In genomic region chr12:93591137-93591868, GRCh38 we compare ENCODE assay signal across 1 cellular context.
TF ChIP-seq lines count a peak whose summit lies in the region.

No MANE protein-coding gene starts in this region.

TF ChIP-seq in K562, 482 proteins besides CTCF, POLR2A, EP300 and RAD21 (continued from another document and continues in another):
- TF ChIP-seq ZBTB9 (CRISPR knock-in tag; IDR thresholded peaks at IDR 0.05) (peak; percentile 93), SNIP1 (IDR thresholded peaks at IDR 0.05; ENCODE audit: low read depth) (no peak), NCOA1 (IDR thresholded peaks at IDR 0.05; ENCODE audit: low read depth) (no peak), TAL1 (IDR thresholded peaks at IDR 0.05) (no peak), HMG20B (CRISPR knock-in tag; IDR thresholded peaks at IDR 0.05) (no peak), NFIC (IDR thresholded peaks at IDR 0.05) (peak; percentile 36), IRF1 (CRISPR knock-in tag; IDR thresholded peaks at IDR 0.05; ENCODE audit: borderline replicate concordance) (no peak), NELFE (IDR thresholded peaks at IDR 0.05; ENCODE audit: insufficient read depth, insufficient read length) (no peak), SMAD2 (IDR thresholded peaks at IDR 0.05; ENCODE audit: low read depth, low read length) (no peak), PRPF4 (IDR thresholded peaks at IDR 0.05; ENCODE audit: insufficient read depth, low read depth, low read length, poor library complexity, severe bottlenecking) (no peak), GABPA (tag; conservative IDR thresholded peaks at IDR 0.05; ENCODE audit: low read depth) (peak; percentile 50), POLR2AphosphoS5 (IDR thresholded peaks at IDR 0.05; ENCODE audit: control insufficient read depth, insufficient read depth, low read depth, low read length) (peak; percentile 76), ZNF316 (IDR thresholded peaks at IDR 0.05) (peak; percentile 58; the same call in 1 of the 2 replicates), ZNF507 (tag; conservative IDR thresholded peaks at IDR 0.05) (no peak), SRSF7 (optimal IDR thresholded peaks at IDR 0.05; ENCODE audit: low read depth, low read length) (no peak), SP2 (IDR thresholded peaks at IDR 0.05; ENCODE audit: extremely low read depth, low read depth, low read length, poor library complexity, severe bottlenecking) (no peak), EHMT2 (IDR thresholded peaks at IDR 0.05) (no peak), MED1 (CRISPR knock-in tag; IDR thresholded peaks at IDR 0.05; ENCODE audit: borderline replicate concordance) (no peak), PHF8 (IDR thresholded peaks at IDR 0.05; ENCODE audit: borderline replicate concordance, low read length) (peak; percentile 62; the same call in 1 of the 2 replicates), GTF2E2 (tag; IDR thresholded peaks at IDR 0.05) (no peak; the same call in 1 of the 2 replicates), HOMEZ (CRISPR knock-in tag; IDR thresholded peaks at IDR 0.05) (no peak), LARP7 (IDR thresholded peaks at IDR 0.05) (no peak), ZZZ3 (IDR thresholded peaks at IDR 0.05) (no peak), ZNF197 (CRISPR knock-in tag; IDR thresholded peaks at IDR 0.05; ENCODE audit: low read depth) (no peak), POLR3A (IDR thresholded peaks at IDR 0.05; ENCODE audit: borderline replicate concordance, extremely low read depth, insufficient read depth, insufficient read length) (no peak), ZNF121 (CRISPR knock-in tag; conservative IDR thresholded peaks at IDR 0.05) (no peak), RFX1 (IDR thresholded peaks at IDR 0.05) (no peak), MITF (IDR thresholded peaks at IDR 0.05) (no peak), RHOXF2B (CRISPR knock-in tag; conservative IDR thresholded peaks at IDR 0.05) (no peak), NONO (IDR thresholded peaks at IDR 0.05; ENCODE audit: low read depth in 2 of 2, low read length in 1 of 2) (no peak; a peak in 1 of 4 replicates), ZNF75A (CRISPR knock-in tag; IDR thresholded peaks at IDR 0.05) (no peak), CREB1 (IDR thresholded peaks at IDR 0.05) (no peak), CREB1 (CRISPR knock-in tag; IDR thresholded peaks at IDR 0.05) (0 out of 2 replicates have a peak, but pooled peaks have one; percentile 21), ZNF282 (CRISPR knock-in tag; IDR thresholded peaks at IDR 0.05) (no peak), TBP (optimal IDR thresholded peaks at IDR 0.05; ENCODE audit: low read depth, low read length) (peak; percentile 83), PCBP1 (IDR thresholded peaks at IDR 0.05; ENCODE audit: low read depth, low read length, poor library complexity, severe bottlenecking) (no peak), HDAC6 (IDR thresholded peaks at IDR 0.05; ENCODE audit: low read depth, low read length) (no peak), ERF (CRISPR knock-in tag; IDR thresholded peaks at IDR 0.05) (peak; percentile 66; the same call in 1 of the 2 replicates), ZNF395 (CRISPR knock-in tag; IDR thresholded peaks at IDR 0.05) (no peak), MTA2 (IDR thresholded peaks at IDR 0.05; ENCODE audit: low read depth) (peak; percentile 48), E4F1 (CRISPR knock-in tag; IDR thresholded peaks at IDR 0.05; ENCODE audit: borderline replicate concordance) (no peak), CREBBP (IDR thresholded peaks at IDR 0.05; ENCODE audit: low read depth, low read length) (no peak), RUNX1 (IDR thresholded peaks at IDR 0.05; ENCODE audit: low read depth) (no peak), NFRKB (IDR thresholded peaks at IDR 0.05; ENCODE audit: low read depth) (peak; percentile 81; the same call in 1 of the 2 replicates), KLF1 (tag; IDR thresholded peaks at IDR 0.05) (no peak), XRCC3 (IDR thresholded peaks at IDR 0.05) (no peak), ARID1B (IDR thresholded peaks at IDR 0.05) (peak; percentile 56; the same call in 1 of the 2 replicates), WHSC1 (IDR thresholded peaks at IDR 0.05; ENCODE audit: low read length) (no peak), BDP1 (IDR thresholded peaks at IDR 0.05; ENCODE audit: insufficient read depth, insufficient read length) (no peak), POLR3G (IDR thresholded peaks at IDR 0.05; ENCODE audit: extremely low read depth, insufficient read length, insufficient replicate concordance) (no peak), TEAD2 (tag; IDR thresholded peaks at IDR 0.05) (no peak), ZNF668 (CRISPR knock-in tag; IDR thresholded peaks at IDR 0.05) (no peak), KAT8 (IDR thresholded peaks at IDR 0.05; ENCODE audit: low read depth) (no peak), MYC (IDR thresholded peaks at IDR 0.05; ENCODE audit: low read depth, low read length) (peak; percentile 68; the same call in 1 of the 2 replicates), MYC (CRISPR knock-in tag; IDR thresholded peaks at IDR 0.05; ENCODE audit: borderline replicate concordance, low read depth) (no peak), MBD1 (CRISPR knock-in tag; IDR thresholded peaks at IDR 0.05) (no peak), ZC3H4 (CRISPR knock-in tag; IDR thresholded peaks at IDR 0.05; ENCODE audit: borderline replicate concordance) (no peak), ETV5 (CRISPR knock-in tag; IDR thresholded peaks at IDR 0.05; ENCODE audit: low read depth) (peak; percentile 86), MXD1 (CRISPR knock-in tag; IDR thresholded peaks at IDR 0.05; ENCODE audit: borderline replicate concordance, poor library complexity, severe bottlenecking) (no peak), NFYB (IDR thresholded peaks at IDR 0.05; ENCODE audit: extremely low read depth, insufficient read length) (no peak), PHB2 (IDR thresholded peaks at IDR 0.05; ENCODE audit: low read depth) (no peak), SRSF3 (IDR thresholded peaks at IDR 0.05; ENCODE audit: insufficient read depth, low read length) (no peak), FOSL1 (tag; conservative IDR thresholded peaks at IDR 0.05) (no peak; the same call in 1 of the 2 replicates)
